ENCODE assay signal across 27 cellular contexts in genomic region chr19:31377736-31378135, GRCh38. TPM values are rescaled to one million over a fixed set of nuclear protein-coding genes. Genes with fewer than 3 reads are reported as not detected.
DNase-seq lines count a peak whose midpoint lies in the region; ATAC-seq and TF ChIP-seq lines count a peak whose summit lies in the region.
"Had no signal": no experiment of that assay in that cellular context is flagged by ENCODE, and none has a peak within 500 bp of the region (broad histone marks: within the 10 kb centered on the region; RNA-seq: fewer than 3 reads in every experiment).

No MANE protein-coding gene starts in this region.

- TF ChIP-seq EP300 in stomach (IDR thresholded peaks at IDR 0.05) (no peak), tibial nerve (IDR thresholded peaks at IDR 0.05) (no peak)

- peaks cover 30% of the 10 kb centered on the region for H3K4me1 Mint-ChIP-seq in HFFc6 (ENCODE audit: low read depth)

- no peaks in the 10 kb centered on the region for H3K9me3 Mint-ChIP-seq in HFFc6
- H3K9me3 Mint-ChIP-seq: activated T-cell treated with anti-CD3 and anti-CD28 coated beads, Interleukin-2, amount 50 U/mL, for 72 hours; immature natural killer cell; natural killer cell; type B pancreatic cell had no signal

- H3K27me3 Mint-ChIP-seq in HFFc6 (ENCODE audit: insufficient read depth), result peaks cover 17% of the 10 kb centered on the region
- H3K27me3 Mint-ChIP-seq: activated CD4-positive, alpha-beta T cell treated with anti-CD3 and anti-CD28 coated beads, Interleukin-2, amount 10 ng/mL, durations not matched to agents 7 days and 5 days had no signal

- TF ChIP-seq POLR2A in stomach (IDR thresholded peaks at IDR 0.05), result no peak
- TF ChIP-seq POLR2A in tibial nerve (IDR thresholded peaks at IDR 0.05), result no peak

- H3K27ac ChIP-seq in VCaP (peak overlapping the region; percentile 67), left lung (peak overlapping the region; percentile 7 to 19), stomach (peak overlapping the region in 3 of 5 donors; percentile 23 to 58 (median 34)), tibial nerve (peak overlapping the region in 1 of 4 donors; percentile 24)
- H3K27ac ChIP-seq: body of pancreas had no signal

- H3K4me3 ChIP-seq in left lung (no peak overlapping the region), stomach (no peak overlapping the region), tibial nerve (no peak overlapping the region)
- H3K4me3 ChIP-seq: body of pancreas, spleen had no signal

- peaks cover 13% of the 10 kb centered on the region for H3K36me3 Mint-ChIP-seq in HFFc6 (ENCODE audit: low read depth)
- H3K36me3 Mint-ChIP-seq: natural killer cell, type B pancreatic cell had no signal

- WGBS in stomach, 5 donors, result 60 to 79% (median 77%) methylated on average over 1 of the region's 1 CpG
- WGBS in tibial nerve, 2 donors, result 79 to 89% methylated on average over 1 of the region's 1 CpG

- peak overlapping the region; percentile 8 for H3K27ac Mint-ChIP-seq in HFFc6
- H3K27ac Mint-ChIP-seq: activated CD4-positive, alpha-beta T cell treated with anti-CD3 and anti-CD28 coated beads, Interleukin-2, amount 10 ng/mL, durations not matched to agents 7 days and 5 days; activated T-cell treated with anti-CD3 and anti-CD28 coated beads, Interleukin-2, amount 50 U/mL, for 72 hours; immature natural killer cell; natural killer cell; type B pancreatic cell had no signal

- H3K9me3 ChIP-seq in left lung, result peaks cover 0 to 4% of the 10 kb centered on the region in 2 donors
- H3K9me3 ChIP-seq in stomach, result peaks cover 0 to 4% (median 0%) of the 10 kb centered on the region in 4 donors
- H3K9me3 ChIP-seq in tibial nerve, result peaks cover 0 to 5% (median 0%) of the 10 kb centered on the region in 4 donors
- H3K9me3 ChIP-seq: body of pancreas had no signal

- ATAC-seq in left lung, result no peak
- no peak for ATAC-seq in HG02840 (IDR thresholded peaks at IDR 0.05; ENCODE audit: low FRiP score, unreplicated experiment)
- ATAC-seq: activated T-cell treated with anti-CD3 and anti-CD28 coated beads, Interleukin-2, amount 50 U/mL, for 72 hours; HCT116; natural killer cell had no signal

- H3K4me1 ChIP-seq in left lung (no peaks in the 10 kb centered on the region), stomach (peaks cover 0 to 14% (median 0%) of the 10 kb centered on the region in 4 donors), tibial nerve (no peaks in the 10 kb centered on the region)
- H3K4me1 ChIP-seq: body of pancreas, spleen had no signal

- H3K4me3 Mint-ChIP-seq in HFFc6, result peak overlapping the region; percentile 41; the same call in 1 of the 2 replicates
- H3K4me3 Mint-ChIP-seq: activated CD4-positive, alpha-beta T cell treated with anti-CD3 and anti-CD28 coated beads, Interleukin-2, amount 10 ng/mL, durations not matched to agents 7 days and 5 days; activated T-cell treated with anti-CD3 and anti-CD28 coated beads, Interleukin-2, amount 50 U/mL, for 72 hours; immature natural killer cell; natural killer cell; type B pancreatic cell had no signal

- no peak for DNase-seq in HFFc6
- DNase-seq in left lung, result no peak
- DNase-seq in stomach, result no peak
- DNase-seq in AML-193 (lab: John Stamatoyannopoulos, UW), result no peak
- DNase-seq in tibial nerve (ENCODE audit: low spot score in 2 of 2), result no peak
- DNase-seq: activated CD4-positive, alpha-beta T cell treated with anti-CD3 and anti-CD28 coated beads, Interleukin-2, amount 10 ng/mL, durations not matched to agents 7 days and 5 days; activated naive CD4-positive, alpha-beta T cell; activated T-cell treated with anti-CD3 and anti-CD28 coated beads, Interleukin-2, amount 50 U/mL, for 72 hours; Calu3; DND-41; hippocampal formation; immature natural killer cell; Kasumi-1; midbrain; natural killer cell; NCI-H146; NCI-H510A; retina; spleen; SW 1271; T-helper 9 cell had no signal

- TF ChIP-seq CTCF in HFFc6 (IDR thresholded peaks at IDR 0.05) (no peak), VCaP (conservative IDR thresholded peaks at IDR 0.05) (no peak), left lung (IDR thresholded peaks at IDR 0.05) (no peak), stomach (IDR thresholded peaks at IDR 0.05) (no peak), tibial nerve (IDR thresholded peaks at IDR 0.05) (no peak)

- H3K27me3 ChIP-seq in left lung (no peaks in the 10 kb centered on the region), stomach (no peaks in the 10 kb centered on the region), tibial nerve (no peaks in the 10 kb centered on the region)
- H3K27me3 ChIP-seq: body of pancreas had no signal

- intact Hi-C loops in left lung (cut with DNase I), result no loop called here
- intact Hi-C loops in stomach (cut with DNase I; ENCODE audit: low total_unique reads), result no loop called here

- H3K36me3 ChIP-seq in left lung (no peaks in the 10 kb centered on the region), stomach (no peaks in the 10 kb centered on the region), tibial nerve (peaks cover 0 to 4% (median 0%) of the 10 kb centered on the region in 3 donors)
- H3K36me3 ChIP-seq: spleen had no signal

RNA-seq across cellular contexts. Expression of gene TSHZ3, which starts 28.5 kb away (rescaled TPM):
- 10 to 100 TPM in 5 of 6 experiments, 1 to 10 TPM in 1; 9.1 to 14.0 (median 13.1) TPM for total RNA-seq in HFFc6 (2021; fragmentation: NEBNext Ultra II Directional; extraction: Animal tissue kit (Norgen Biotek cat#: 25700))
- total RNA-seq in left lung (1 to 10 TPM; 6.7 to 7.0 TPM), stomach (10 to 100 TPM in 1 of 5 donors, 1 to 10 TPM in 3, under 1 TPM in 1; 0.87 to 14.3 (median 6.4) TPM), tibial nerve (10 to 100 TPM; 20.4 to 22.4 (median 22.3) TPM)
- 1 to 10 TPM; 3.3 to 5.8 (median 3.7) TPM for polyA plus RNA-seq in stomach
- total RNA-seq: Calu3, OCI-LY7 had no signal
